2 cellular contexts compared by ENCODE assay signal in genomic region chr3:37072892-37073291, GRCh38.
A peak's percentile ranks its signal among the peaks of the same experiment; 100 is the strongest.
TF ChIP-seq lines count a peak whose summit lies in the region.

No MANE protein-coding gene starts in this region.

TF ChIP-seq in HEK293, 187 proteins besides CTCF, POLR2A, EP300 and RAD21 (continued from another document):
- TF ChIP-seq ZNF600 (tag by site-specific recombination; IDR thresholded peaks at IDR 0.05), result peak; percentile 61; the same call in 1 of the 2 replicates
- TF ChIP-seq SP2 (tag by site-specific recombination; IDR thresholded peaks at IDR 0.05), result no peak
- no peak for TF ChIP-seq ZNF837 (tag by site-specific recombination; IDR thresholded peaks at IDR 0.05)
- TF ChIP-seq ZNF521 (tag by site-specific recombination; IDR thresholded peaks at IDR 0.05), result no peak
- peak; percentile 38; the same call in 1 of the 2 replicates for TF ChIP-seq WT1 (tag by site-specific recombination; IDR thresholded peaks at IDR 0.05)
- no peak for TF ChIP-seq ZNF624 (tag by site-specific recombination; IDR thresholded peaks at IDR 0.05)
- no peak for TF ChIP-seq ZSCAN16 (tag by site-specific recombination; IDR thresholded peaks at IDR 0.05)
- TF ChIP-seq GLI2 (tag by site-specific recombination; IDR thresholded peaks at IDR 0.05; ENCODE audit: borderline replicate concordance, low read depth), result no peak

TF ChIP-seq in WTC11, 78 proteins besides CTCF, POLR2A, EP300 and RAD21:
- TF ChIP-seq ZNF425 (CRISPR knock-in tag; conservative IDR thresholded peaks at IDR 0.05), result no peak
- no peak for TF ChIP-seq ZBTB43 (CRISPR knock-in tag; IDR thresholded peaks at IDR 0.05)
- TF ChIP-seq FOXK1 (CRISPR knock-in tag; IDR thresholded peaks at IDR 0.05), result no peak
- no peak for TF ChIP-seq SMAD4 (CRISPR knock-in tag; IDR thresholded peaks at IDR 0.05)
- no peak for TF ChIP-seq PRRX2 (CRISPR knock-in tag; IDR thresholded peaks at IDR 0.05)
- no peak for TF ChIP-seq ATF6 (CRISPR knock-in tag; IDR thresholded peaks at IDR 0.05)
- no peak for TF ChIP-seq ZMAT4 (CRISPR knock-in tag; IDR thresholded peaks at IDR 0.05)
- TF ChIP-seq RELA (CRISPR knock-in tag; IDR thresholded peaks at IDR 0.05; ENCODE audit: borderline replicate concordance), result no peak
- TF ChIP-seq PRDM15 (CRISPR knock-in tag; IDR thresholded peaks at IDR 0.05), result no peak
- no peak for TF ChIP-seq ZNF512 (CRISPR knock-in tag; IDR thresholded peaks at IDR 0.05; ENCODE audit: borderline replicate concordance)
- TF ChIP-seq ATF1 (CRISPR knock-in tag; IDR thresholded peaks at IDR 0.05), result no peak
- no peak for TF ChIP-seq ARID4B (CRISPR knock-in tag; IDR thresholded peaks at IDR 0.05; ENCODE audit: borderline replicate concordance)
